11 cellular contexts compared by ENCODE assay signal in genomic region chr2:71072492-71072891, GRCh38. TPM values are rescaled to one million over a fixed set of nuclear protein-coding genes. Genes with fewer than 3 reads are reported as not detected.
DNase-seq lines count a peak whose midpoint lies in the region; ATAC-seq and TF ChIP-seq lines count a peak whose summit lies in the region.
"Had no signal": no experiment of that assay in that cellular context is flagged by ENCODE, and none has a peak within 500 bp of the region (broad histone marks: within the 10 kb centered on the region; RNA-seq: fewer than 3 reads in every experiment).

No MANE protein-coding gene starts in this region.

- POLR2A ChIA-PET in CD8-positive, alpha-beta T cell (lab: Charles Lee) = interaction anchor here (1.4 to 5.3 kb wide), 2 partner anchors 58 to 95 kb away, joined by 4 to 59 read pairs; partner anchors contain the start of genes MCEE and MPHOSPH10

- H3K4me1 ChIP-seq in CD8-positive, alpha-beta T cell (ENCODE audit: insufficient read depth, low read length) = peaks cover 48% of the 10 kb centered on the region
- peaks cover 4% of the 10 kb centered on the region for H3K4me1 ChIP-seq in colonic mucosa

- H3K9me3 ChIP-seq in CD8-positive, alpha-beta T cell (ENCODE audit: low read length) = no peaks in the 10 kb centered on the region
- H3K9me3 ChIP-seq in colonic mucosa = no peaks in the 10 kb centered on the region

- H3K36me3 ChIP-seq in CD8-positive, alpha-beta T cell (ENCODE audit: insufficient read depth, low read length) = peaks cover 24% of the 10 kb centered on the region
- no peaks in the 10 kb centered on the region for H3K36me3 ChIP-seq in colonic mucosa

- no peak overlapping the region for H3K4me3 ChIP-seq in CD8-positive, alpha-beta T cell (ENCODE audit: low read depth, low read length)
- peak overlapping the region; percentile 29 for H3K4me3 ChIP-seq in NB4 (ENCODE audit: low read depth, low read length)
- no peak overlapping the region for H3K4me3 ChIP-seq in colonic mucosa

- H3K27me3 ChIP-seq in CD8-positive, alpha-beta T cell (ENCODE audit: insufficient read depth, low read length) = no peaks in the 10 kb centered on the region
- H3K27me3 ChIP-seq in colonic mucosa = no peaks in the 10 kb centered on the region

- CTCF ChIA-PET in CD8-positive, alpha-beta T cell (lab: Charles Lee) = interaction anchor here (2.2 to 2.8 kb wide), 2 partner anchors 9 to 29 kb away, joined by 7 to 12 read pairs; no protein-coding TSS in a partner anchor

- intact Hi-C loops in CD8-positive, alpha-beta T cell (cut with DNase I, micrococcal nuclease) = loop anchor here in 1 of 2 experiments (1.0 kb wide), 1 partner anchor 58 kb away; the partner anchor contains the start of genes MCEE and MPHOSPH10
- intact Hi-C loops in colonic mucosa (cut with DNase I) = no loop called here

- H3K9ac ChIP-seq in colonic mucosa (ENCODE audit: low read depth in 2 of 2, low read length in 2 of 2) = peak overlapping the region in 1 of 2 donors; percentile 44

- H3K4me1 Mint-ChIP-seq in CD8-positive, alpha-beta T cell (ENCODE audit: low read depth) = peaks cover 65% of the 10 kb centered on the region
- peaks cover 33% of the 10 kb centered on the region for H3K4me1 Mint-ChIP-seq in osteocyte (ENCODE audit: unreplicated experiment)

- no peak for ATAC-seq in CD8-positive, alpha-beta T cell
- ATAC-seq in HG02678 (IDR thresholded peaks at IDR 0.05; ENCODE audit: unreplicated experiment) (no peak), HG03432 (IDR thresholded peaks at IDR 0.05; ENCODE audit: unreplicated experiment) (no peak)

- no peak for TF ChIP-seq POLR2A in NB4 (IDR thresholded peaks at IDR 0.05; ENCODE audit: extremely low read depth, insufficient read length)

- no peaks in the 10 kb centered on the region for H3K27me3 Mint-ChIP-seq in CD8-positive, alpha-beta T cell (ENCODE audit: low read depth)
- no peaks in the 10 kb centered on the region for H3K27me3 Mint-ChIP-seq in osteocyte (ENCODE audit: unreplicated experiment)

- H3K27ac Mint-ChIP-seq in CD8-positive, alpha-beta T cell = peak overlapping the region; percentile 99
- H3K27ac Mint-ChIP-seq in osteocyte (ENCODE audit: unreplicated experiment) = peak overlapping the region; percentile 38

- H3K27ac ChIP-seq in CD8-positive, alpha-beta T cell (ENCODE audit: low read depth, low read length) = peak overlapping the region; percentile 45
- peak overlapping the region; percentile 70 for H3K27ac ChIP-seq in colonic mucosa

- H3K9me3 Mint-ChIP-seq in CD8-positive, alpha-beta T cell = no peaks in the 10 kb centered on the region
- H3K9me3 Mint-ChIP-seq in osteocyte (ENCODE audit: unreplicated experiment) = no peaks in the 10 kb centered on the region
- H3K9me3 Mint-ChIP-seq: H9 had no signal

- peaks cover 65% of the 10 kb centered on the region for H3K36me3 Mint-ChIP-seq in CD8-positive, alpha-beta T cell
- H3K36me3 Mint-ChIP-seq in osteocyte (ENCODE audit: unreplicated experiment) = peaks cover 48% of the 10 kb centered on the region

- TF ChIP-seq CTCF in CD8-positive, alpha-beta T cell (IDR thresholded peaks at IDR 0.05) = no peak
- TF ChIP-seq CTCF in NB4 (IDR thresholded peaks at IDR 0.05; ENCODE audit: low read depth, low read length) (no peak), colonic mucosa (IDR thresholded peaks at IDR 0.05) (no peak), osteocyte (IDR thresholded peaks at IDR 0.05) (no peak)

- H3K4me3 Mint-ChIP-seq in CD8-positive, alpha-beta T cell = no peak overlapping the region
- H3K4me3 Mint-ChIP-seq in osteocyte (ENCODE audit: unreplicated experiment) = no peak overlapping the region
- H3K4me3 Mint-ChIP-seq: H9 had no signal

- DNase-seq in CD8-positive, alpha-beta T cell = no peak
- DNase-seq in NB4 (ENCODE audit: low read depth) = no peak
- no peak for DNase-seq in colonic mucosa
- no peak for DNase-seq in osteocyte (ENCODE audit: extremely low spot score, unreplicated experiment)
- DNase-seq in DMS153 treated with DMSO at 0.1 percent for 48 hours (lab: John Stamatoyannopoulos, UW; ENCODE audit: unreplicated experiment) = no peak
- DNase-seq in NCI-H345 treated with DMSO at 0.1 percent for 48 hours (lab: John Stamatoyannopoulos, UW; ENCODE audit: unreplicated experiment) = no peak
- DNase-seq: activated effector memory CD4-positive, alpha-beta T cell treated with Interleukin-2 at 50 U/mL for 16 hours; H9; NCI-H2107 had no signal

RNA-seq across cellular contexts. Expression of gene NAGK, which starts 4.0 kb away (rescaled TPM):
- 10 to 100 TPM; 58.9 to 67.7 TPM for total RNA-seq in CD8-positive, alpha-beta T cell
- total RNA-seq in colonic mucosa = 10 to 100 TPM; 55.6 to 68.4 TPM
- 157 and 161 TPM in 2 replicates for total RNA-seq in osteocyte

RNA-seq across cellular contexts. Expression of gene MCEE, which starts 57.5 kb away (rescaled TPM):
- total RNA-seq in CD8-positive, alpha-beta T cell = 1 to 10 TPM; 7.1 to 7.3 TPM
- 10 to 100 TPM; 20.3 to 23.2 TPM for total RNA-seq in colonic mucosa
- 18.2 and 19.0 TPM in 2 replicates for total RNA-seq in osteocyte

RNA-seq across cellular contexts. Expression of gene MPHOSPH10, which starts 57.9 kb away (rescaled TPM):
- 10 to 100 TPM; 51.4 to 57.9 TPM for total RNA-seq in CD8-positive, alpha-beta T cell
- total RNA-seq in colonic mucosa = 10 to 100 TPM; 18.7 to 26.4 TPM
- 36.3 and 38.6 TPM in 2 replicates for total RNA-seq in osteocyte
